ENCODE assay signal across 31 cellular contexts in the genomic region with DNA sequence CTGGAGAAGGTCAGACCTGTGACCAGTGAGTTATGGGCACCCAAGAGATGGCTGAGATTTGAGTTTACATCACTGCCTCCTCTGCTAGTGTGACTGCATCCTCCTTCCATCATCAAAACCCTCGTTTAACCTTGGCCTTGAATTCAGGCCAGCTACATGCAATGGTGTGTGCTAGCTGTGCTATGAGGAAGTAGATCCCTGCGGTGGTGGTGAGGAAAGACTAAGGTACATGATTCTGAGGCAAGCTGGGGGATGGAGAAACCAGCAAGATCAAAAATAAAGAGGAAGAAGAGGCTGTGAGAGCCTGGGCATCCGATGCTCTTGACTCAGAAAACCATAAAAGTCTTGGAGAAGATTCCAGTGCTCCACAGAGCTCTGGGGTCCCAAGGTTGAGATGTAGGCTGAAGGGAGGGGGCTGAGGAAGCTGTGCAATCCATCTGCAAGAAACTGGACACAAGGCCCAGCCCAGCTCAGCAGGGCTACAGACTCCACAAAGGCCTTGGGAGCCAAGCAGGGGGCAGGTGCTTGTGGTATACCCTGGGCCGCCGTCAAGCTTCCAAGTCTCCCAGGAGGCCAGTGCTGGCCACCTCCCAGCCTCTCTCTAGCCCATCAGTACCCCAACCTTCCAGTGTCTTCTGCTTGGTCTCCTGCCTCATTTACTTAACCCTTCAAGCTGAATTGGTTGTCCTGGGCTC.
"Had no signal": no experiment of that assay in that cellular context is flagged by ENCODE, and none has a peak within 500 bp of the region (broad histone marks: within the 10 kb centered on the region; RNA-seq: fewer than 3 reads in every experiment).

No MANE protein-coding gene starts in this region.

- H3K27me3 ChIP-seq: ascending aorta, brain microvascular endothelial cell, hepatocyte, left lung, right lobe of liver, stomach, suprapubic skin, transverse colon had no signal

- H3K27me3 Mint-ChIP-seq: activated T-cell treated with anti-CD3 and anti-CD28 coated beads, Interleukin-2, amount 50 U/mL, for 24 hours; activated T-helper 17 cell treated with anti-CD3 and anti-CD28 coated beads, Interleukin-2, amount 50 U/mL, for 72 hours; naive thymus-derived CD8-positive, alpha-beta T cell; stimulated activated memory B cell treated with anti-CD40 and anti-IgM and Interleukin-4, amounts not matched to agents 10 μg/mL and 1 μg/mL and 100 μg/mL, for 72 hours; T-helper 17 cell had no signal

- H3K79me2 ChIP-seq: hepatocyte, parathyroid adenoma had no signal

- ATAC-seq: activated naive CD4-positive, alpha-beta T cell treated with anti-CD3 and anti-CD28 coated beads, Interleukin-2, amount 50 U/mL, for 72 hours; activated T-helper 17 cell treated with anti-CD3 and anti-CD28 coated beads, Interleukin-2, amount 50 U/mL, for 72 hours; left lung; naive thymus-derived CD8-positive, alpha-beta T cell; stimulated activated memory B cell treated with anti-CD40 and anti-IgM and Interleukin-4, amounts not matched to agents 10 μg/mL and 1 μg/mL and 100 μg/mL, for 72 hours; T-helper 17 cell had no signal

- H2AFZ ChIP-seq: hepatocyte, parathyroid adenoma had no signal

- H3K9me3 ChIP-seq: ascending aorta, left lung, right lobe of liver, suprapubic skin, transverse colon had no signal

- H3K27ac ChIP-seq: ascending aorta, brain microvascular endothelial cell, hepatocyte, left lung, parathyroid adenoma, right lobe of liver, skin epidermis, stomach, suprapubic skin, transverse colon, WERI-Rb-1 had no signal

- H3K36me3 ChIP-seq: ascending aorta, brain microvascular endothelial cell, left lung, right lobe of liver, stomach, suprapubic skin, transverse colon, WERI-Rb-1 had no signal

- H3K4me1 ChIP-seq: ascending aorta, left lung, parathyroid adenoma, right lobe of liver, stomach, suprapubic skin, transverse colon had no signal

- H3K4me3 Mint-ChIP-seq: activated T-cell treated with anti-CD3 and anti-CD28 coated beads, Interleukin-2, amount 50 U/mL, for 24 hours; activated T-helper 17 cell treated with anti-CD3 and anti-CD28 coated beads, Interleukin-2, amount 50 U/mL, for 72 hours; immature natural killer cell; stimulated activated memory B cell treated with anti-CD40 and anti-IgM and Interleukin-4, amounts not matched to agents 10 μg/mL and 1 μg/mL and 100 μg/mL, for 72 hours; T-helper 17 cell had no signal

- H3K36me3 Mint-ChIP-seq: stimulated activated memory B cell treated with anti-CD40 and anti-IgM and Interleukin-4, amounts not matched to agents 10 μg/mL and 1 μg/mL and 100 μg/mL, for 72 hours had no signal

- H3K9ac ChIP-seq: parathyroid adenoma had no signal

- H3K4me2 ChIP-seq: hepatocyte had no signal

- DNase-seq: activated CD4-positive, alpha-beta T cell treated with anti-CD3 and anti-CD28 coated beads for 1 hour; activated CD4-positive, alpha-beta T cell treated with anti-CD3 and anti-CD28 coated beads, Interleukin-2, amount 50 U/mL, for 4 hours; activated CD8-positive, alpha-beta memory T cell treated with anti-CD3 and anti-CD28 coated beads for 24 hours; activated CD8-positive, alpha-beta memory T cell treated with anti-CD3 and anti-CD28 coated beads, Interleukin-2, amount 50 U/mL, for 4 hours; activated T-cell treated with anti-CD3 and anti-CD28 coated beads, Interleukin-2, amount 50 U/mL, for 24 hours; brain microvascular endothelial cell; caudate nucleus; effector memory CD4-positive, alpha-beta T cell; foreskin melanocyte; glutamatergic neuron; immature natural killer cell; kidney glomerular epithelial cell; naive thymus-derived CD8-positive, alpha-beta T cell; nucleus accumbens; right lobe of liver; stimulated activated CD4-positive, alpha-beta T cell treated with anti-CD3 and anti-CD28 coated beads, Interleukin-2, amount 100 ng/mL, for 24 hours; stomach; SW 1271; T-helper 17 cell; transverse colon; WERI-Rb-1 had no signal

- H3K4me3 ChIP-seq: ascending aorta, hepatocyte, left lung, lung, right lobe of liver, skin epidermis, stomach, suprapubic skin, transverse colon had no signal

- H3K4me1 Mint-ChIP-seq: immature natural killer cell; stimulated activated memory B cell treated with anti-CD40 and anti-IgM and Interleukin-4, amounts not matched to agents 10 μg/mL and 1 μg/mL and 100 μg/mL, for 72 hours; T-helper 17 cell had no signal

- H3K27ac Mint-ChIP-seq: activated T-cell treated with anti-CD3 and anti-CD28 coated beads, Interleukin-2, amount 50 U/mL, for 24 hours; activated T-helper 17 cell treated with anti-CD3 and anti-CD28 coated beads, Interleukin-2, amount 50 U/mL, for 72 hours; immature natural killer cell; stimulated activated memory B cell treated with anti-CD40 and anti-IgM and Interleukin-4, amounts not matched to agents 10 μg/mL and 1 μg/mL and 100 μg/mL, for 72 hours; T-helper 17 cell had no signal
